ENCODE assay signal across 8 cellular contexts in the genomic region with DNA sequence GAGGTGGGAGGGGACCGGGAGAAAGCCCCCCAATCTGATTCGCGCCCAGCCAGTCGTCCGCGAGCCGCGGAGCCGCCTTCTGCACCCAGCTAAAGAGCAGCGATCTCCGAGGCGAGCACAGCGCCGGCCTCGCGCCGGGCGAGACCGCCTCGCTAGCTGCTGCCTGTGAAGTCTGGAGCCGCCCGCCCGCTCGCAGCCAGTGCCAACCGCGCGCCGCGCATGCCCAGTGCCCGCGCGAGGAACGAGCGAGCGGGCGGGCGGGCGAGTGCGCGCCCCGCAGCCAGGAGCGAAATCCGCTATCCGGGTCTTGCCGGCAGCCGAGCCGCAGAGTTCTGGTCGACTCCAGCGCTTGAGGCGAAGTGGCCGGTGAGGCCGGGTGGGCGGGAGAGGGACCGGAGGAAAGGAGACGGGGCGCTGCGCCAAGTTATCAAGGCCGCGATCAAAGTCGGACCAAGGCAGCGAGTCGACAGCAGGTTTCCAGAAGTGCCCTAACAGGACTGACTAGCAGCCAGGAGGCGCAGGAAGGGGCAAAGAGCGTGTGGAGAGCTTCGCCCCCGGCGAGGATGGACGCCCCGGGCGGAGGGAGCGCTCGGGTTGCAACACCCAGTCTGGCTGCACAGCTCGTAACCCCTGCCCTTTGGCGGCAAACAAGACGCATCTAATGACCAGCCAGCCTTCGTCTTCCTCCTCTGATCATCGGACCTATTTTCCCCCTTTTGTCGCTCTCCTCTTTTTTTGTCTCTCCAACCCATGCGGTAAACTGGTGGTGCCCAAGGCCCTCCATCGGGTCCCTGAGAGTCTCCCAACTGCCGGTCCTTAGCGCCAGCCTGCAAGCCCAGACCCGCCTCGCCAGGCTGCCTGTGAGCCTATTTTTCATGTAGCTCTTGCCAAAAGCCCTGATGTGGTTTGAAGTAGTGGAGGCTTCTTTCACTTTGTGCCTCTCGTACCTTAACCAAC. TPM values are rescaled to one million over a fixed set of nuclear protein-coding genes. Genes with fewer than 3 reads are reported as not detected.
DNase-seq lines count a peak whose midpoint lies in the region; ATAC-seq, FAIRE-seq and TF ChIP-seq lines count a peak whose summit lies in the region.

Gene EPS8, minus strand, starts transcription at position 174 of the 957 bp plus-strand sequence. CDS start 106,437 bp downstream, outside the sequence.

- no peaks in the 10 kb centered on the region for H3K27me3 ChIP-seq in pancreas
- peaks cover 12% of the 10 kb centered on the region for H3K27me3 ChIP-seq in thymus (ENCODE audit: control insufficient read depth, insufficient read depth)

- H3K4me1 ChIP-seq in pancreas = no peaks in the 10 kb centered on the region
- peaks cover 6% of the 10 kb centered on the region for H3K4me1 ChIP-seq in thymus (ENCODE audit: control insufficient read depth, insufficient read depth, low read length)

- ATAC-seq in HG02588 (IDR thresholded peaks at IDR 0.05; ENCODE audit: unreplicated experiment) (peak; percentile 92), Right ventricle myocardium inferior (peak; percentile 98), pancreas (peak; percentile 88 to 97 (median 96))
- peak; percentile 97 for ATAC-seq in activated naive CD8-positive, alpha-beta T cell treated with anti-CD3 and anti-CD28 coated beads, Interleukin-2, amount 10 ng/mL, durations not matched to agents 7 days and 5 days (ENCODE audit: low read depth)

- POLR2A ChIA-PET in activated naive CD8-positive, alpha-beta T cell treated with anti-CD3 and anti-CD28 coated beads, Interleukin-2, amount 10 ng/mL, durations not matched to agents 7 days and 5 days (lab: Charles Lee) = interaction anchor here (0.7 to 1.5 kb wide), 4 partner anchors 121 to 227 kb away, joined by 3 to 5 read pairs (median 3); partner anchors contain the start of gene DERA

- H3K4me3 ChIP-seq in pancreas (peak within 1 kb of the TSS; percentile 63 to 87 (median 76)), thymus (ENCODE audit: low read length) (peak within 1 kb of the TSS; percentile 59)

- H3K27me3 Mint-ChIP-seq in activated naive CD8-positive, alpha-beta T cell treated with anti-CD3 and anti-CD28 coated beads, Interleukin-2, amount 10 ng/mL, durations not matched to agents 7 days and 5 days = peaks cover 52% of the 10 kb centered on the region

- FAIRE-seq in pancreas (lab: Jason Lieb, UNC) = no peak

- DNase-seq in GM10266 (ENCODE audit: extremely low spot score) = peak; percentile 84
- DNase-seq in NCI-H1092 (lab: John Stamatoyannopoulos, UW) = peak; percentile 91
- peak; percentile 45 for DNase-seq in SKM-1 treated with dmso at 0.1 percent for 144 hours (lab: John Stamatoyannopoulos, UW; ENCODE audit: unreplicated experiment)
- peak; percentile 95 for DNase-seq in activated naive CD8-positive, alpha-beta T cell treated with anti-CD3 and anti-CD28 coated beads, Interleukin-2, amount 10 ng/mL, durations not matched to agents 7 days and 5 days
- DNase-seq in Right ventricle myocardium inferior (ENCODE audit: missing footprints) = peak; percentile 94
- peak; percentile 91 to 97 (median 95) for DNase-seq in pancreas

- no peaks in the 10 kb centered on the region for H3K9me3 Mint-ChIP-seq in activated naive CD8-positive, alpha-beta T cell treated with anti-CD3 and anti-CD28 coated beads, Interleukin-2, amount 10 ng/mL, durations not matched to agents 7 days and 5 days

- H3K4me1 Mint-ChIP-seq in activated naive CD8-positive, alpha-beta T cell treated with anti-CD3 and anti-CD28 coated beads, Interleukin-2, amount 10 ng/mL, durations not matched to agents 7 days and 5 days = peaks cover 12% of the 10 kb centered on the region

- H3K27ac ChIP-seq in pancreas (peak within 1 kb of the TSS; percentile 87 to 97 (median 96)), thymus (ENCODE audit: low read depth) (peak within 1 kb of the TSS; percentile 53)

- H3K4me3 Mint-ChIP-seq in activated naive CD8-positive, alpha-beta T cell treated with anti-CD3 and anti-CD28 coated beads, Interleukin-2, amount 10 ng/mL, durations not matched to agents 7 days and 5 days = peak within 1 kb of the TSS; percentile 93

- TF ChIP-seq CTCF in GM10266 (IDR thresholded peaks at IDR 0.05; ENCODE audit: control insufficient read depth, insufficient read depth, low read depth, missing control alignments) = no peak
- no peak for TF ChIP-seq CTCF in pancreas (IDR thresholded peaks at IDR 0.05)

- H3K36me3 Mint-ChIP-seq in activated naive CD8-positive, alpha-beta T cell treated with anti-CD3 and anti-CD28 coated beads, Interleukin-2, amount 10 ng/mL, durations not matched to agents 7 days and 5 days = no peaks in the 10 kb centered on the region

- H3K36me3 ChIP-seq in pancreas (no peaks in the 10 kb centered on the region), thymus (ENCODE audit: control insufficient read depth, insufficient read depth) (no peaks in the 10 kb centered on the region)

- H3K27ac Mint-ChIP-seq in activated naive CD8-positive, alpha-beta T cell treated with anti-CD3 and anti-CD28 coated beads, Interleukin-2, amount 10 ng/mL, durations not matched to agents 7 days and 5 days = peak within 1 kb of the TSS; percentile 80

- intact Hi-C loops in Right ventricle myocardium inferior (cut with DNase I) = loop anchor here (5.0 kb wide), 3 partner anchors 63 to 197 kb away; no protein-coding TSS in a partner anchor
- intact Hi-C loops in pancreas (cut with DNase I) = no loop called here

- H3K9me3 ChIP-seq in pancreas (no peaks in the 10 kb centered on the region), thymus (ENCODE audit: control insufficient read depth) (no peaks in the 10 kb centered on the region)

- 1% methylated on average over 83 to 85 of the region's 85 CpGs for WGBS in pancreas, 2 donors
- 1% methylated on average over 85 of the region's 85 CpGs for WGBS in thymus

RNA-seq across cellular contexts. Expression of gene EPS8, which starts in this region (rescaled TPM):
- 1 to 10 TPM; 1.6 to 3.4 TPM for total RNA-seq in activated naive CD8-positive, alpha-beta T cell treated with anti-CD3 and anti-CD28 coated beads, Interleukin-2, amount 10 ng/mL, durations not matched to agents 7 days and 5 days
- total RNA-seq in Right ventricle myocardium inferior (20.7 TPM), pancreas (10 to 100 TPM in 4 of 6 donors, 1 to 10 TPM in 2; 8.2 to 26.7 (median 12.4) TPM)
- polyA plus RNA-seq in pancreas (10 to 100 TPM in 1 of 2 donors, 1 to 10 TPM in 1; 8.6 to 10.3 TPM), thymus (9.2 TPM)

Comparison
In these comparisons a context has a peak if more than half of its experiments do, and no peak if none do; other contexts are left out.
1. Peak in every context shown above with its lines: DNase-seq, ATAC-seq, H3K4me3 ChIP-seq and H3K27ac ChIP-seq.
2. DNase-seq: peak in every context shown above with its lines; median percentile 95 in activated naive CD8-positive, alpha-beta T cell treated with anti-CD3 and anti-CD28 coated beads, Interleukin-2, amount 10 ng/mL, durations not matched to agents 7 days and 5 days; 95 in pancreas; 94 in Right ventricle myocardium inferior; 91 in NCI-H1092; 84 in GM10266; 45 in SKM-1 treated with dmso at 0.1 percent for 144 hours.